Comparison of ENCODE assay signal across 18 cellular contexts in genomic region chr5:31753700-31754461, GRCh38.
"Had no signal": no experiment of that assay in that cellular context is flagged by ENCODE, and none has a peak within 500 bp of the region (broad histone marks: within the 10 kb centered on the region; RNA-seq: fewer than 3 reads in every experiment).

No MANE protein-coding gene starts in this region.

- H3K27ac Mint-ChIP-seq: activated CD4-positive, alpha-beta memory T cell treated with anti-CD3 and anti-CD28 coated beads, Interleukin-2, amount 10 ng/mL, durations not matched to agents 7 days and 5 days; activated CD4-positive, alpha-beta T cell treated with anti-CD3 and anti-CD28 coated beads, Interleukin-2, amount 10 ng/mL, durations not matched to agents 24 days and 14 days; activated naive CD8-positive, alpha-beta T cell treated with anti-CD3 and anti-CD28 coated beads, Interleukin-2, amount 50 U/mL, for 24 hours; activated T-helper 1 cell treated with anti-CD3 and anti-CD28 coated beads, Interleukin-12 subunit alpha, Interleukin-12 subunit beta, Interleukin-2, Interleukin-4 antibody, amounts not matched to agents 30 ng/mL and 10 ng/mL and 1 ng/mL, durations not matched to agents 14 hours and 24 hours and 36 hours; stimulated activated effector memory CD8-positive, alpha-beta T cell treated with anti-CD3 and anti-CD28 coated beads, Interleukin-12 subunit alpha, Interleukin-12 subunit beta, amount 100 ng/mL, for 72 hours; stimulated activated naive CD8-positive, alpha-beta T cell treated with anti-CD3 and anti-CD28 coated beads, Interleukin-15, amount 100 ng/mL, for 72 hours; T-helper 17 cell had no signal

- H3K27me3 Mint-ChIP-seq: activated CD4-positive, alpha-beta memory T cell treated with anti-CD3 and anti-CD28 coated beads, Interleukin-2, amount 10 ng/mL, durations not matched to agents 7 days and 5 days; activated CD4-positive, alpha-beta T cell treated with anti-CD3 and anti-CD28 coated beads, Interleukin-2, amount 10 ng/mL, durations not matched to agents 24 days and 14 days had no signal

- H3K9me3 ChIP-seq: right lobe of liver, tibial artery had no signal

- H3K36me3 ChIP-seq: right lobe of liver, tibial artery had no signal

- H3K36me3 Mint-ChIP-seq: stimulated activated effector memory CD8-positive, alpha-beta T cell treated with anti-CD3 and anti-CD28 coated beads, Interleukin-12 subunit alpha, Interleukin-12 subunit beta, amount 100 ng/mL, for 72 hours had no signal

- H3K27me3 ChIP-seq: right lobe of liver, tibial artery had no signal

- H3K4me1 ChIP-seq: right lobe of liver, tibial artery had no signal

- H3K27ac ChIP-seq: right lobe of liver, skin epidermis, tibial artery had no signal

- ATAC-seq: activated CD4-positive, CD25-positive, alpha-beta regulatory T cell treated with anti-CD3 and anti-CD28 coated beads, Interleukin-2, amount 50 U/mL, for 24 hours; activated naive CD8-positive, alpha-beta T cell treated with anti-CD3 and anti-CD28 coated beads, Interleukin-2, amount 50 U/mL, for 24 hours; right lobe of liver; stimulated activated effector memory CD8-positive, alpha-beta T cell treated with anti-CD3 and anti-CD28 coated beads, Interleukin-12 subunit alpha, Interleukin-12 subunit beta, amount 100 ng/mL, for 72 hours; stimulated activated naive CD8-positive, alpha-beta T cell treated with anti-CD3 and anti-CD28 coated beads, Interleukin-15, amount 100 ng/mL, for 72 hours; T-helper 17 cell had no signal

- H3K4me3 Mint-ChIP-seq: activated CD4-positive, alpha-beta memory T cell treated with anti-CD3 and anti-CD28 coated beads, Interleukin-2, amount 10 ng/mL, durations not matched to agents 7 days and 5 days; activated CD4-positive, alpha-beta T cell treated with anti-CD3 and anti-CD28 coated beads, Interleukin-2, amount 10 ng/mL, durations not matched to agents 24 days and 14 days; activated naive CD8-positive, alpha-beta T cell treated with anti-CD3 and anti-CD28 coated beads, Interleukin-2, amount 50 U/mL, for 24 hours; activated T-helper 1 cell treated with anti-CD3 and anti-CD28 coated beads, Interleukin-12 subunit alpha, Interleukin-12 subunit beta, Interleukin-2, Interleukin-4 antibody, amounts not matched to agents 30 ng/mL and 10 ng/mL and 1 ng/mL, durations not matched to agents 14 hours and 24 hours and 36 hours; nephron; stimulated activated effector memory CD8-positive, alpha-beta T cell treated with anti-CD3 and anti-CD28 coated beads, Interleukin-12 subunit alpha, Interleukin-12 subunit beta, amount 100 ng/mL, for 72 hours; stimulated activated naive CD8-positive, alpha-beta T cell treated with anti-CD3 and anti-CD28 coated beads, Interleukin-15, amount 100 ng/mL, for 72 hours had no signal

- H3K9me3 Mint-ChIP-seq: activated CD4-positive, alpha-beta memory T cell treated with anti-CD3 and anti-CD28 coated beads, Interleukin-2, amount 10 ng/mL, durations not matched to agents 7 days and 5 days; activated CD4-positive, alpha-beta T cell treated with anti-CD3 and anti-CD28 coated beads, Interleukin-2, amount 10 ng/mL, durations not matched to agents 24 days and 14 days; activated naive CD8-positive, alpha-beta T cell treated with anti-CD3 and anti-CD28 coated beads, Interleukin-2, amount 50 U/mL, for 24 hours; activated T-helper 1 cell treated with anti-CD3 and anti-CD28 coated beads, Interleukin-12 subunit alpha, Interleukin-12 subunit beta, Interleukin-2, Interleukin-4 antibody, amounts not matched to agents 30 ng/mL and 10 ng/mL and 1 ng/mL, durations not matched to agents 14 hours and 24 hours and 36 hours; stimulated activated effector memory CD8-positive, alpha-beta T cell treated with anti-CD3 and anti-CD28 coated beads, Interleukin-12 subunit alpha, Interleukin-12 subunit beta, amount 100 ng/mL, for 72 hours; stimulated activated naive CD8-positive, alpha-beta T cell treated with anti-CD3 and anti-CD28 coated beads, Interleukin-15, amount 100 ng/mL, for 72 hours had no signal

- DNase-seq: activated CD4-positive, alpha-beta memory T cell treated with anti-CD3 and anti-CD28 coated beads, Interleukin-2, amount 10 ng/mL, durations not matched to agents 7 days and 5 days; activated CD4-positive, alpha-beta T cell treated with anti-CD3 and anti-CD28 coated beads, Interleukin-2, amount 10 ng/mL, durations not matched to agents 24 days and 14 days; activated gamma-delta T cell; activated naive CD4-positive, alpha-beta T cell treated with anti-CD3 and anti-CD28 coated beads, Interleukin-2, amount 50 U/mL, for 16 hours; activated naive CD8-positive, alpha-beta T cell treated with anti-CD3 and anti-CD28 coated beads, Interleukin-2, amount 50 U/mL, for 24 hours; activated T-cell treated with anti-CD3 and anti-CD28 coated beads for 4 hours; cortex of kidney; occipital lobe; right lobe of liver; stimulated activated CD4-positive, alpha-beta T cell treated with anti-CD3 and anti-CD28 coated beads, Interleukin-2, amount 100 ng/mL, for 24 hours; stimulated activated naive CD8-positive, alpha-beta T cell treated with anti-CD3 and anti-CD28 coated beads, Interleukin-15, amount 100 ng/mL, for 72 hours; T-helper 17 cell; tibial artery had no signal

- H3K4me1 Mint-ChIP-seq: activated CD4-positive, alpha-beta memory T cell treated with anti-CD3 and anti-CD28 coated beads, Interleukin-2, amount 10 ng/mL, durations not matched to agents 7 days and 5 days; activated CD4-positive, alpha-beta T cell treated with anti-CD3 and anti-CD28 coated beads, Interleukin-2, amount 10 ng/mL, durations not matched to agents 24 days and 14 days; activated naive CD8-positive, alpha-beta T cell treated with anti-CD3 and anti-CD28 coated beads, Interleukin-2, amount 50 U/mL, for 24 hours; stimulated activated effector memory CD8-positive, alpha-beta T cell treated with anti-CD3 and anti-CD28 coated beads, Interleukin-12 subunit alpha, Interleukin-12 subunit beta, amount 100 ng/mL, for 72 hours; stimulated activated naive CD8-positive, alpha-beta T cell treated with anti-CD3 and anti-CD28 coated beads, Interleukin-15, amount 100 ng/mL, for 72 hours had no signal

- H3K4me3 ChIP-seq: right lobe of liver, skin epidermis, tibial artery had no signal
